ENCODE assay signal across 26 cellular contexts in the genomic region with DNA sequence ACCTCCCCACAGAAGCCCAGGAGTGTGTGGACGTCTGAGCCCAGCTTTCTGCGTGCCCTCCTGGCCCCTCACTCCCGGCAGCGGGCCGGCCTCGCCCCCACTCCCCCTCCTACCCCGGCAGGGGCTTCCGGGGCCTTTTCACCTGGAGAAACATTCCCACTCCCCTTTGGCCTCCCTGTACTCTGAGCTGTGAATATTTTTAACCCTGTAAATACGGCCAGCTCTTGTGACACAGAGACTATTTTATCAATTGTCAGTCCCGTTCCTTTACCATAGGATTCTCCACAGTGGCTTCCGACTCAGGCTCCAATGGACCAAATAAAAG. TPM values are rescaled to one million over a fixed set of nuclear protein-coding genes. Genes with fewer than 3 reads are reported as not detected.
"Had no signal": no experiment of that assay in that cellular context is flagged by ENCODE, and none has a peak within 500 bp of the region (broad histone marks: within the 10 kb centered on the region; RNA-seq: fewer than 3 reads in every experiment).

No MANE protein-coding gene starts in this region.

- H3K36me3 Mint-ChIP-seq: activated naive CD8-positive, alpha-beta T cell treated with anti-CD3 and anti-CD28 coated beads for 36 hours; natural killer cell had no signal

- H3K27ac Mint-ChIP-seq: activated B cell treated with CpG ODN at 0.5 μM for 24 hours; activated CD4-positive, alpha-beta T cell treated with anti-CD3 and anti-CD28 coated beads for 36 hours; activated naive CD8-positive, alpha-beta T cell treated with anti-CD3 and anti-CD28 coated beads for 36 hours; natural killer cell; progenitor cell of endocrine pancreas had no signal

- DNase-seq: activated B cell treated with CpG ODN at 0.5 μM for 24 hours; activated CD4-positive, alpha-beta T cell treated with anti-CD3 and anti-CD28 coated beads for 36 hours; activated CD4-positive, alpha-beta T cell treated with anti-CD3 and anti-CD28 coated beads, Interleukin-2, amount 50 U/mL, for 4 hours; activated naive CD4-positive, alpha-beta T cell treated with Interleukin-2 at 50 U/mL for 16 hours; activated naive CD8-positive, alpha-beta T cell treated with anti-CD3 and anti-CD28 coated beads for 36 hours; activated T-cell treated with anti-CD3 and anti-CD28 coated beads, Interleukin-2, amount 50 U/mL, for 48 hours; amniotic stem cell; cerebellar nuclear complex; erythroblast; left lung; natural killer cell; stimulated activated CD4-positive, alpha-beta T cell treated with anti-CD3 and anti-CD28 coated beads, Interleukin-4, amount 100 ng/mL, for 24 hours; stimulated activated naive CD4-positive, alpha-beta T cell treated with Interleukin-2 at 50 U/mL for 16 hours; T-helper 9 cell; thyroid gland had no signal

- FAIRE-seq: endometrium, urothelium cell line had no signal

- H3K4me3 Mint-ChIP-seq: activated B cell treated with CpG ODN at 0.5 μM for 24 hours; activated CD4-positive, alpha-beta T cell treated with anti-CD3 and anti-CD28 coated beads for 36 hours; activated naive CD8-positive, alpha-beta T cell treated with anti-CD3 and anti-CD28 coated beads for 36 hours; natural killer cell had no signal

- H3K4me1 ChIP-seq: left lung had no signal

- H3K27ac ChIP-seq: coronary artery, foreskin keratinocyte, left lung, thyroid gland had no signal

- H3K4me3 ChIP-seq: coronary artery, left lung, lung, thyroid gland had no signal

- H3K9me3 ChIP-seq: left lung, thyroid gland had no signal

- H3K27me3 ChIP-seq: thyroid gland had no signal

- H3K9me3 Mint-ChIP-seq: activated B cell treated with CpG ODN at 0.5 μM for 24 hours; activated naive CD8-positive, alpha-beta T cell treated with anti-CD3 and anti-CD28 coated beads for 36 hours; natural killer cell had no signal

- H3K4me1 Mint-ChIP-seq: activated B cell treated with CpG ODN at 0.5 μM for 24 hours; activated CD4-positive, alpha-beta T cell treated with anti-CD3 and anti-CD28 coated beads for 36 hours; activated naive CD8-positive, alpha-beta T cell treated with anti-CD3 and anti-CD28 coated beads for 36 hours; natural killer cell had no signal

RNA-seq across cellular contexts. Expression of gene PRR35, which starts 5.9 kb away (rescaled TPM):
- total RNA-seq: activated B cell treated with CpG ODN at 0.5 μM for 24 hours; activated CD4-positive, alpha-beta T cell treated with anti-CD3 and anti-CD28 coated beads for 36 hours; activated CD8-positive, alpha-beta memory T cell treated with anti-CD3 and anti-CD28 coated beads for 36 hours; activated naive CD8-positive, alpha-beta T cell treated with anti-CD3 and anti-CD28 coated beads for 36 hours; foreskin keratinocyte; glomerular endothelial cell; kidney epithelial cell; left lung; lung; progenitor cell of endocrine pancreas; subcutaneous adipose tissue; T-helper 1 cell treated with Interleukin-12 subunit alpha and Interleukin-12 subunit beta and Interleukin-4 antibody, amounts not matched to agents 30 ng/mL and 1 ng/mL, for 36 hours; thyroid gland had no signal
